ENCODE assay signal across 29 cellular contexts in genomic region chr1:66519988-66520387, GRCh38. TPM values are rescaled to one million over a fixed set of nuclear protein-coding genes. Genes with fewer than 3 reads are reported as not detected.
DNase-seq lines count a peak whose midpoint lies in the region; ATAC-seq and TF ChIP-seq lines count a peak whose summit lies in the region.
"Had no signal": no experiment of that assay in that cellular context is flagged by ENCODE, and none has a peak within 500 bp of the region (broad histone marks: within the 10 kb centered on the region; RNA-seq: fewer than 3 reads in every experiment).

No MANE protein-coding gene starts in this region.

- H3K27ac Mint-ChIP-seq in GM23338, result no peak overlapping the region
- H3K27ac Mint-ChIP-seq: activated naive CD8-positive, alpha-beta T cell treated with anti-CD3 and anti-CD28 coated beads for 36 hours; activated T-cell treated with anti-CD3 and anti-CD28 coated beads, Interleukin-2, amount 50 U/mL, for 24 hours; T-helper 1 cell treated with Interleukin-12 subunit alpha and Interleukin-12 subunit beta and Interleukin-4 antibody, amounts not matched to agents 30 μg/mL and 1 μg/mL, for 36 hours had no signal

- BruUV-seq in PC-9 (replicated peaks; lab: Mats Ljungman, UMichigan), result no TSS peak

- H3K9me2 ChIP-seq in PC-9 (ENCODE audit: insufficient read depth) (no peaks in the 10 kb centered on the region), GM23338 (ENCODE audit: insufficient read depth) (no peaks in the 10 kb centered on the region)

- H3F3A ChIP-seq in PC-9 (ENCODE audit: insufficient read depth, low read depth) (peaks cover 10% of the 10 kb centered on the region; the same call in 1 of the 2 replicates), GM23338 (replicated peaks; ENCODE audit: low read depth) (no peaks in the 10 kb centered on the region)

- H4K20me1 ChIP-seq in PC-9 (ENCODE audit: insufficient read depth) (no peaks in the 10 kb centered on the region), GM23338 (replicated peaks; ENCODE audit: insufficient read depth) (no peaks in the 10 kb centered on the region)

- H3K4me1 ChIP-seq in PC-9 (replicated peaks; ENCODE audit: insufficient read depth) (peaks cover 30% of the 10 kb centered on the region), GM23338 (ENCODE audit: insufficient read depth) (no peaks in the 10 kb centered on the region)
- H3K4me1 ChIP-seq: ascending aorta, colonic mucosa, transverse colon had no signal

- DNase-seq in DMS153 treated with DMSO at 0.1 percent for 48 hours (lab: John Stamatoyannopoulos, UW; ENCODE audit: unreplicated experiment) (peak; percentile 33), NCI-H2029 (lab: John Stamatoyannopoulos, UW) (peak; percentile 81), PC-9 (peak in 1 of 2 experiments; percentile 76), iris pigment epithelial cell (ENCODE audit: low read depth) (peak; percentile 47), GM23338 (ENCODE audit: low spot score) (no peak), GM19238 (ENCODE audit: insufficient read length, low spot score) (no peak)
- DNase-seq: activated CD4-positive, alpha-beta T cell treated with anti-CD3 and anti-CD28 coated beads, Interleukin-2, amount 50 U/mL, for 1 hour; activated CD4-positive, CD25-positive, alpha-beta regulatory T cell; activated gamma-delta T cell; activated naive CD8-positive, alpha-beta T cell treated with anti-CD3 and anti-CD28 coated beads for 36 hours; activated T-cell treated with anti-CD3 and anti-CD28 coated beads, Interleukin-2, amount 50 U/mL, for 24 hours; colonic mucosa; effector CD4-positive, alpha-beta T cell; left ventricle myocardium superior; mesendoderm; NCI-H1105 treated with DMSO at 0.1 percent for 48 hours; NCI-H187 treated with DMSO at 0.1 percent for 48 hours; NCI-H446 treated with DMSO at 0.1 percent for 48 hours; RPMI8226; stimulated activated CD4-positive, alpha-beta T cell treated with anti-CD3 and anti-CD28 coated beads, Interleukin-4, amount 100 ng/mL, for 24 hours; transverse colon had no signal

- no peak for TF ChIP-seq CTCF in PC-9 (conservative IDR thresholded peaks at IDR 0.05)
- no peak for TF ChIP-seq CTCF in GM23338 (conservative IDR thresholded peaks at IDR 0.05; ENCODE audit: low read depth in 2 of 2)

- intact Hi-C loops in PC-9 (cut with micrococcal nuclease; ENCODE audit: unreplicated experiment), result no loop called here

- POLR2A ChIA-PET in PC-9 (lab: Charles Lee; ENCODE audit: unreplicated experiment), result no interaction called here

- H3K4me3 Mint-ChIP-seq in GM23338, result no peak overlapping the region
- H3K4me3 Mint-ChIP-seq: activated naive CD8-positive, alpha-beta T cell treated with anti-CD3 and anti-CD28 coated beads for 36 hours; activated T-cell treated with anti-CD3 and anti-CD28 coated beads, Interleukin-2, amount 50 U/mL, for 24 hours; T-helper 1 cell treated with Interleukin-12 subunit alpha and Interleukin-12 subunit beta and Interleukin-4 antibody, amounts not matched to agents 30 μg/mL and 1 μg/mL, for 36 hours had no signal

- H3K27ac ChIP-seq in PC-9 (peak overlapping the region; percentile 71), GM23338 (ENCODE audit: low read depth) (no peak overlapping the region)
- H3K27ac ChIP-seq: ascending aorta, C4-2B, cardiac muscle cell, colonic mucosa, SK-N-MC, transverse colon had no signal

- peak overlapping the region; percentile 33; the same call in 1 of the 2 replicates for H3K4me2 ChIP-seq in PC-9
- H3K4me2 ChIP-seq in GM23338, result no peak overlapping the region

- peaks cover 4% of the 10 kb centered on the region; the same call in 1 of the 2 replicates for H3K9me3 ChIP-seq in PC-9 (ENCODE audit: insufficient read depth, low read depth)
- H3K9me3 ChIP-seq: ascending aorta, colonic mucosa, transverse colon had no signal

- H3K27me3 ChIP-seq in PC-9 (ENCODE audit: insufficient read depth, low read depth), result no peaks in the 10 kb centered on the region
- H3K27me3 ChIP-seq in GM23338 (ENCODE audit: insufficient read depth), result no peaks in the 10 kb centered on the region
- H3K27me3 ChIP-seq: ascending aorta, cardiac muscle cell, colonic mucosa, transverse colon had no signal

- no peaks in the 10 kb centered on the region for H3K36me3 Mint-ChIP-seq in GM23338 (ENCODE audit: low read depth)
- H3K36me3 Mint-ChIP-seq: activated naive CD8-positive, alpha-beta T cell treated with anti-CD3 and anti-CD28 coated beads for 36 hours had no signal

- no peaks in the 10 kb centered on the region for H3K27me3 Mint-ChIP-seq in GM23338 (ENCODE audit: insufficient read depth, low read depth, poor library complexity)
- H3K27me3 Mint-ChIP-seq: activated naive CD8-positive, alpha-beta T cell treated with anti-CD3 and anti-CD28 coated beads for 36 hours had no signal

- H3K36me3 ChIP-seq in PC-9 (ENCODE audit: low read depth), result no peaks in the 10 kb centered on the region
- no peaks in the 10 kb centered on the region for H3K36me3 ChIP-seq in GM23338 (ENCODE audit: insufficient read depth)
- H3K36me3 ChIP-seq: ascending aorta, cardiac muscle cell, colonic mucosa, transverse colon had no signal

- H3K4me3 ChIP-seq in PC-9 (no peak overlapping the region), GM23338 (no peak overlapping the region)
- H3K4me3 ChIP-seq: ascending aorta, cardiac muscle cell, colonic mucosa, K562, SK-N-MC, transverse colon had no signal

- CTCF ChIA-PET in PC-9 (lab: Charles Lee), result no interaction called here

- ATAC-seq in GM23338 (no peak), esophagus mucosa (no peak)
- ATAC-seq: K562, left ventricle myocardium superior had no signal

- no peaks in the 10 kb centered on the region for H3K9me3 Mint-ChIP-seq in GM23338
- H3K9me3 Mint-ChIP-seq: activated naive CD8-positive, alpha-beta T cell treated with anti-CD3 and anti-CD28 coated beads for 36 hours; activated T-cell treated with anti-CD3 and anti-CD28 coated beads, Interleukin-2, amount 50 U/mL, for 24 hours; T-helper 1 cell treated with Interleukin-12 subunit alpha and Interleukin-12 subunit beta and Interleukin-4 antibody, amounts not matched to agents 30 μg/mL and 1 μg/mL, for 36 hours had no signal

- H3K79me2 ChIP-seq in PC-9 (ENCODE audit: low read depth), result no peaks in the 10 kb centered on the region
- H3K79me2 ChIP-seq in GM23338 (replicated peaks; ENCODE audit: insufficient read depth), result no peaks in the 10 kb centered on the region

- peak overlapping the region; percentile 31; the same call in 1 of the 2 replicates for H2AFZ ChIP-seq in PC-9
- no peak overlapping the region for H2AFZ ChIP-seq in GM23338

- no peaks in the 10 kb centered on the region for H3K4me1 Mint-ChIP-seq in GM23338
- H3K4me1 Mint-ChIP-seq: activated naive CD8-positive, alpha-beta T cell treated with anti-CD3 and anti-CD28 coated beads for 36 hours had no signal

TF ChIP-seq in GM23338, 12 proteins besides CTCF, POLR2A, EP300 and RAD21:
- TF ChIP-seq CREB1 (CRISPR knock-in tag; IDR thresholded peaks at IDR 0.05; ENCODE audit: low read depth) (no peak), ZNF114 (CRISPR knock-in tag; IDR thresholded peaks at IDR 0.05) (no peak), REST (IDR thresholded peaks at IDR 0.05; ENCODE audit: unreplicated experiment) (no peak), EZH2phosphoT487 (IDR thresholded peaks at IDR 0.05; ENCODE audit: unreplicated experiment) (no peak), STAT1 (IDR thresholded peaks at IDR 0.05; ENCODE audit: unreplicated experiment) (no peak), NANOG (IDR thresholded peaks at IDR 0.05; ENCODE audit: borderline replicate concordance) (no peak), EZH2 (IDR thresholded peaks at IDR 0.05; ENCODE audit: low read depth, unreplicated experiment) (no peak), POLR2AphosphoS5 (IDR thresholded peaks at IDR 0.05; ENCODE audit: low read depth) (no peak), JUNB (IDR thresholded peaks at IDR 0.05; ENCODE audit: unreplicated experiment) (no peak), ETS1 (IDR thresholded peaks at IDR 0.05) (no peak)

RNA-seq across cellular contexts. Expression of gene SGIP1, which starts 14.0 kb away (rescaled TPM):
- not detected in 2 replicates for total RNA-seq in PC-9 (2021)
- total RNA-seq in GM23338 (2014; rRNA removed; shearing (Covaris generic)), result 2.4 and 4.1 TPM in 2 replicates
- 4.5 and 6.1 TPM in 2 replicates for polyA plus RNA-seq in GM23338 (2016; fragmentation: Nextera tagmentation; extraction: Ambion mirVana)
- 1.4 TPM for total RNA-seq in esophagus mucosa
- total RNA-seq: activated naive CD8-positive, alpha-beta T cell treated with anti-CD3 and anti-CD28 coated beads for 36 hours; Daoy had no signal

Comparison
In these comparisons a context has a peak if more than half of its experiments do, and no peak if none do; other contexts are left out.
1. DNase-seq: peak in DMS153 treated with DMSO at 0.1 percent for 48 hours (single experiment), NCI-H2029 (single experiment) and iris pigment epithelial cell (single experiment); none in GM23338 (single experiment) and GM19238 (single experiment).